20 cellular contexts compared by ENCODE assay signal in genomic region chr5:8446179-8446578, GRCh38.
DNase-seq lines count a peak whose midpoint lies in the region; ATAC-seq and TF ChIP-seq lines count a peak whose summit lies in the region.
"Had no signal": no experiment of that assay in that cellular context is flagged by ENCODE, and none has a peak within 500 bp of the region (broad histone marks: within the 10 kb centered on the region; RNA-seq: fewer than 3 reads in every experiment).

No MANE protein-coding gene starts in this region.

- H3K9me3 Mint-ChIP-seq in nephron progenitor cell: peaks cover 6% of the 10 kb centered on the region

- H3K27me3 Mint-ChIP-seq in nephron progenitor cell (ENCODE audit: low read depth, poor library complexity): no peaks in the 10 kb centered on the region

- H3K18ac ChIP-seq in neuronal stem cell (ENCODE audit: low read length): no peak overlapping the region

- WGBS in neuronal stem cell (ENCODE audit: extremely low coverage in 2 of 2, insufficient read length in 2 of 2, insufficient replicate concordance in 1 of 2), 2 donors: no CpG with 5 or more reads among the region's 2 CpGs

- no peak overlapping the region for H2BK5ac ChIP-seq in neuronal stem cell (ENCODE audit: low read length)

- no peak overlapping the region for H3K4me3 Mint-ChIP-seq in nephron progenitor cell

- no peaks in the 10 kb centered on the region for H3K79me1 ChIP-seq in neuronal stem cell (ENCODE audit: low read depth, low read length)

- no peaks in the 10 kb centered on the region for H3K27me3 ChIP-seq in neuronal stem cell (ENCODE audit: control insufficient read depth in 3 of 3, insufficient read depth in 3 of 3, low read depth in 1 of 3, low read length in 3 of 3)
- H3K27me3 ChIP-seq: Peyer's patch had no signal

- H2BK15ac ChIP-seq in neuronal stem cell (ENCODE audit: low read length): no peak overlapping the region

- no peak overlapping the region for H3K4ac ChIP-seq in neuronal stem cell (ENCODE audit: low read length)

- H3K14ac ChIP-seq in neuronal stem cell (ENCODE audit: low read length): no peak overlapping the region

- H2BK120ac ChIP-seq in neuronal stem cell (ENCODE audit: low read depth, low read length): no peak overlapping the region

- H3K4me3 ChIP-seq in neuronal stem cell (ENCODE audit: low read length in 2 of 2): no peak overlapping the region
- H3K4me3 ChIP-seq: HAP-1, Peyer's patch had no signal

- H3K4me1 ChIP-seq in neuronal stem cell (ENCODE audit: control insufficient read depth in 2 of 2, insufficient read depth in 1 of 2, low read depth in 1 of 2, low read length in 2 of 2): no peaks in the 10 kb centered on the region
- H3K4me1 ChIP-seq: HAP-1, Peyer's patch had no signal

- no peak overlapping the region for H3K9ac ChIP-seq in neuronal stem cell (ENCODE audit: low read depth, low read length, poor library complexity)

- H3K4me2 ChIP-seq in neuronal stem cell (ENCODE audit: insufficient read depth, low read length, poor library complexity, severe bottlenecking): no peak overlapping the region

- no peaks in the 10 kb centered on the region for H3K4me1 Mint-ChIP-seq in nephron progenitor cell

- no peak overlapping the region for H4K91ac ChIP-seq in neuronal stem cell (ENCODE audit: low read depth, low read length, poor library complexity)

- TF ChIP-seq CTCF in nephron progenitor cell (IDR thresholded peaks at IDR 0.05): no peak

- no peak overlapping the region for H2AFZ ChIP-seq in neuronal stem cell (ENCODE audit: low read length)

- H3K27ac Mint-ChIP-seq in nephron progenitor cell: no peak overlapping the region

- ATAC-seq in GM18858 (IDR thresholded peaks at IDR 0.05; ENCODE audit: unreplicated experiment) (peak; percentile 81), HG02588 (IDR thresholded peaks at IDR 0.05; ENCODE audit: unreplicated experiment) (peak; percentile 80), HG03060 (IDR thresholded peaks at IDR 0.05; ENCODE audit: low read depth, unreplicated experiment) (peak; percentile 68)
- ATAC-seq: Right ventricle myocardium inferior had no signal

- H3K36me3 ChIP-seq in neuronal stem cell (replicated peaks in 1 of 2; ENCODE audit: control insufficient read depth in 2 of 2, insufficient read depth in 2 of 2, low read length in 2 of 2): no peaks in the 10 kb centered on the region
- H3K36me3 ChIP-seq: HAP-1, Peyer's patch had no signal

- DNase-seq in nephron progenitor cell: no peak
- no peak for DNase-seq in HCEC 1CT
- no peak for DNase-seq in neuronal stem cell (ENCODE audit: low spot score)
- no peak for DNase-seq in activated CD4-positive, alpha-beta T cell treated with anti-CD3 and anti-CD28 coated beads, Interleukin-2, amount 50 U/mL, for 4 hours
- DNase-seq: ACHN, AML-193, COR-L47, GF-D8, KG1, NCI-H1436, NCI-H2029, NCI-H2171, NCI-H446 treated with DMSO at 0.1 percent for 48 hours, NCI-H82, Peyer's patch had no signal

- no peak overlapping the region for H3K23ac ChIP-seq in neuronal stem cell (ENCODE audit: low read depth, low read length, poor library complexity)

- H2BK12ac ChIP-seq in neuronal stem cell (ENCODE audit: low read length): no peak overlapping the region

- no peak overlapping the region for H4K8ac ChIP-seq in neuronal stem cell (ENCODE audit: low read depth, low read length)

- no peaks in the 10 kb centered on the region for H3K36me3 Mint-ChIP-seq in nephron progenitor cell (ENCODE audit: low read depth)

- no peak overlapping the region for H2AK5ac ChIP-seq in neuronal stem cell (ENCODE audit: low read depth, low read length)

- H3K9me3 ChIP-seq in neuronal stem cell (replicated peaks in 1 of 2; ENCODE audit: control insufficient read depth in 2 of 2, insufficient read depth in 1 of 2, low read depth in 1 of 2, low read length in 2 of 2): no peaks in the 10 kb centered on the region
- H3K9me3 ChIP-seq: HAP-1, Peyer's patch had no signal

- H3K27ac ChIP-seq in neuronal stem cell (replicated peaks; ENCODE audit: low read length): no peak overlapping the region
- H3K27ac ChIP-seq: Peyer's patch had no signal
